29 cellular contexts compared by ENCODE assay signal in the genomic region with DNA sequence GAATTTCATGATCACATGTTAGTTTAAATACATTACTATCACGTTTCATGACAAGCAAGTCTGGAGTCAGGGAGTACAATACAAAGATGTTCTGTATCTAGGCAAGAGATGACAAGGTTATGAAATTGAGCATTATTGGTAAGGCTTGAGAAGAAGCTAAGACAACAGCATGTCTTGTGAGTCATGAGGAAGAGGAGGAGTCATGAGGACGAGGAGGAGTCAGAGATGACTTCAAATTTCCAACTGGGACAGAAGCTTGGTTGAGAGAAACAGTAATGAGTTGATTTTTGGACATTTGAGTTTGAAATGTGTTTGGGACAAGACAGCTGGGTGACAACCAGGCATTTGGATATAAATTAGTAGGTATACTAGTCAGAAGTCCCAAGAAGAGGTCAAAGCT. TPM values are rescaled to one million over a fixed set of nuclear protein-coding genes. Genes with fewer than 3 reads are reported as not detected.
DNase-seq lines count a peak whose midpoint lies in the region; ATAC-seq and TF ChIP-seq lines count a peak whose summit lies in the region.
"Had no signal": no experiment of that assay in that cellular context is flagged by ENCODE, and none has a peak within 500 bp of the region (broad histone marks: within the 10 kb centered on the region; RNA-seq: fewer than 3 reads in every experiment).

No MANE protein-coding gene starts in this region.

- no peak for ATAC-seq in HG03520 (IDR thresholded peaks at IDR 0.05; ENCODE audit: unreplicated experiment)
- ATAC-seq: left cardiac atrium, T-cell had no signal

- H3K4me1 ChIP-seq in BE2C: no peaks in the 10 kb centered on the region; the same call in 1 of the 2 replicates
- H3K4me1 ChIP-seq: HAP-1, Peyer's patch, prostate gland, transverse colon had no signal

- peak; percentile 14 for DNase-seq in AG08395 (ENCODE audit: low spot score)
- DNase-seq in GM03348 (ENCODE audit: low spot score): peak; percentile 14
- peak; percentile 6 for DNase-seq in SK-MEL-5 (ENCODE audit: low read depth, low spot score)
- peak; percentile 43 for DNase-seq in fibroblast of mammary gland (ENCODE audit: low read depth)
- no peak for DNase-seq in BE2C
- DNase-seq in DMS153 (lab: John Stamatoyannopoulos, UW): no peak
- DNase-seq in caudate nucleus (lab: John Stamatoyannopoulos, UW): no peak
- DNase-seq: Calu3, esophagus squamous epithelium, head of caudate nucleus, KG1, left cardiac atrium, mesenchymal stem cell, NCI-H187, NCI-H2171 treated with DMSO at 0.1 percent for 48 hours, NCI-H524, Peyer's patch, sigmoid colon, stomach, T-cell, transverse colon had no signal

- H3K27me3 ChIP-seq in BE2C: no peaks in the 10 kb centered on the region
- H3K27me3 ChIP-seq: neutrophil, Peyer's patch, sigmoid colon, stomach, transverse colon had no signal

- in situ Hi-C loops in SK-MEL-5 (cut with HindIII; ENCODE audit: low pct_unique_long_range_greater_than_20kb, low sequenced_read_pairs): no loop called here

- TF ChIP-seq CTCF in fibroblast of mammary gland (conservative IDR thresholded peaks at IDR 0.05; ENCODE audit: control insufficient read depth, insufficient read depth, low read depth, low read length) (no peak), BE2C (IDR thresholded peaks at IDR 0.05; ENCODE audit: low read depth, low read length) (no peak)

- H3K36me3 ChIP-seq in BE2C: no peaks in the 10 kb centered on the region
- H3K36me3 ChIP-seq: esophagus squamous epithelium, HAP-1, neutrophil, Peyer's patch, prostate gland, sigmoid colon, stomach, transverse colon had no signal

- H3K27ac ChIP-seq in caudate nucleus (ENCODE audit: low read depth, low read length): no peak overlapping the region
- H3K27ac ChIP-seq: C4-2B, coronary artery, esophagus squamous epithelium, neutrophil, Peyer's patch, prostate gland, sigmoid colon, stomach, transverse colon had no signal

- no peak overlapping the region for H3K4me3 ChIP-seq in fibroblast of mammary gland (ENCODE audit: control insufficient read depth, low read depth, low read length)
- H3K4me3 ChIP-seq in BE2C (ENCODE audit: low read depth, low read length): no peak overlapping the region
- H3K4me3 ChIP-seq: coronary artery, esophagus squamous epithelium, HAP-1, Peyer's patch, prostate gland, sigmoid colon, stomach, transverse colon had no signal

- no peaks in the 10 kb centered on the region for H3K9me3 ChIP-seq in BE2C
- H3K9me3 ChIP-seq: esophagus squamous epithelium, HAP-1, neutrophil, Peyer's patch, prostate gland, sigmoid colon, stomach, transverse colon had no signal

RNA-seq across cellular contexts. Expression of gene UBE2U, which starts 4.3 kb away (rescaled TPM):
- not detected in 2 replicates for total RNA-seq in SK-MEL-5 (2014; rRNA removed; shearing (Covaris generic))
- polyA plus RNA-seq in SK-MEL-5 (2015; cell fraction: cytosol; rRNA removed): not detected in 2 replicates
- not detected in 2 replicates for polyA plus RNA-seq in SK-MEL-5 (2015; cell fraction: nucleus; rRNA removed)
- not detected for polyA plus RNA-seq in BE2C (2012; ENCODE audit: insufficient read depth, insufficient read length, low read depth)
- total RNA-seq: Calu3, Daoy, esophagus squamous epithelium, left cardiac atrium, myocyte, Peyer's patch, sigmoid colon, stomach, T-cell, transverse colon had no signal
- polyA plus RNA-seq: sigmoid colon had no signal

Comparison
In these comparisons a context has a peak if more than half of its experiments do, and no peak if none do; other contexts are left out.
1. DNase-seq: peak in AG08395 (single experiment), GM03348 (single experiment), SK-MEL-5 (single experiment) and fibroblast of mammary gland (single experiment); none in BE2C (single experiment), DMS153 (single experiment) and caudate nucleus (0 of 61).